ENCODE assay signal across 9 cellular contexts in the genomic region with DNA sequence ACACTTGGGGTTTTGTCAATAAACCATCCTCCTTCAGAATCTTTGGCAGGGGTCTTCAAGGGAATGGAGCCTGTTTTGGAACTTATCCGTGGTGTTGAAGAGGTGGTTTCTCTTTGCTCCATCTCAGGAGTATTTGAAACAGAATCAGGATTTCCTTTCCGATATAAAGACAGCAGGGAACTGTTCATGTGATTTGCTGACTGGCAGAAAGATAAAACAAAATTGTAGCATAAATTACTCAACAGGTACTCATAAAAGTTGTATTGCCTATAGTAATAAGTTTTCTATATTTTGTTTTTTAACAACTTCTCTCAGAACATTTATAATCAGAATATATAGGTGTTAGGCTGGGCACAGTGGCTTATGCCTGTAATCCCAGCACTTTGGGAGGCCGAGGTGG.
"Had no signal": no experiment of that assay in that cellular context is flagged by ENCODE, and none has a peak within 500 bp of the region (broad histone marks: within the 10 kb centered on the region; RNA-seq: fewer than 3 reads in every experiment).

No MANE protein-coding gene starts in this region.

- H3K4me3 ChIP-seq: GM23248, HAP-1 had no signal

- FAIRE-seq: HTR-8/SVneo had no signal

- H3K9ac ChIP-seq: GM23248, KMS-11 had no signal

- H3K4me2 ChIP-seq: KMS-11 had no signal

- H3K27ac ChIP-seq: GM23248, KMS-11 had no signal

- H3K4me1 ChIP-seq: HAP-1 had no signal

- H3K27ac Mint-ChIP-seq: HFFc6 had no signal

- H3K9me3 Mint-ChIP-seq: HFFc6 had no signal

- H3K9me3 ChIP-seq: HAP-1 had no signal

- DNase-seq: GM23248, GOT3, H7, HFFc6, KBM-7 had no signal

- H3K4me3 Mint-ChIP-seq: HFFc6 had no signal

- ATAC-seq: HCT116 had no signal

- H2AFZ ChIP-seq: GM23248 had no signal
